14 cellular contexts compared by ENCODE assay signal in genomic region chr20:51211191-51211590, GRCh38.
"Had no signal": no experiment of that assay in that cellular context is flagged by ENCODE, and none has a peak within 500 bp of the region (broad histone marks: within the 10 kb centered on the region; RNA-seq: fewer than 3 reads in every experiment).

No MANE protein-coding gene starts in this region.

- H3K27me3 ChIP-seq: vagina had no signal

- H3K4me1 ChIP-seq: tibial artery, vagina had no signal

- H3K36me3 ChIP-seq: tibial artery, vagina had no signal

- H3K27ac ChIP-seq: tibial artery, vagina had no signal

- H3K4me3 ChIP-seq: lung, tibial artery, vagina had no signal

- H3K9me3 ChIP-seq: tibial artery, vagina had no signal

- DNase-seq: activated CD4-positive, alpha-beta T cell treated with anti-CD3 and anti-CD28 coated beads, Interleukin-2, amount 10 ng/mL, durations not matched to agents 7 days and 5 days; activated CD8-positive, alpha-beta T cell treated with anti-CD3 and anti-CD28 coated beads, Interleukin-2, amount 10 ng/mL, durations not matched to agents 7 days and 5 days; activated naive CD4-positive, alpha-beta T cell treated with anti-CD3 and anti-CD28 coated beads for 36 hours; activated T-cell treated with anti-CD3 and anti-CD28 coated beads, Interleukin-2, amount 50 U/mL, for 24 hours; anterior cingulate cortex; cortex of kidney; left cardiac atrium; stimulated activated CD4-positive, alpha-beta T cell treated with anti-CD3 and anti-CD28 coated beads, Interleukin-2, amount 100 ng/mL, for 24 hours; stimulated activated naive CD8-positive, alpha-beta T cell treated with anti-CD3 and anti-CD28 coated beads, Interleukin-15, Interleukin-2, amounts not matched to agents 100 U/mL and 50 U/mL, for 24 hours; substantia nigra; T-cell; tibial artery had no signal
